Comparison of ENCODE assay signal across 9 cellular contexts in the genomic region with DNA sequence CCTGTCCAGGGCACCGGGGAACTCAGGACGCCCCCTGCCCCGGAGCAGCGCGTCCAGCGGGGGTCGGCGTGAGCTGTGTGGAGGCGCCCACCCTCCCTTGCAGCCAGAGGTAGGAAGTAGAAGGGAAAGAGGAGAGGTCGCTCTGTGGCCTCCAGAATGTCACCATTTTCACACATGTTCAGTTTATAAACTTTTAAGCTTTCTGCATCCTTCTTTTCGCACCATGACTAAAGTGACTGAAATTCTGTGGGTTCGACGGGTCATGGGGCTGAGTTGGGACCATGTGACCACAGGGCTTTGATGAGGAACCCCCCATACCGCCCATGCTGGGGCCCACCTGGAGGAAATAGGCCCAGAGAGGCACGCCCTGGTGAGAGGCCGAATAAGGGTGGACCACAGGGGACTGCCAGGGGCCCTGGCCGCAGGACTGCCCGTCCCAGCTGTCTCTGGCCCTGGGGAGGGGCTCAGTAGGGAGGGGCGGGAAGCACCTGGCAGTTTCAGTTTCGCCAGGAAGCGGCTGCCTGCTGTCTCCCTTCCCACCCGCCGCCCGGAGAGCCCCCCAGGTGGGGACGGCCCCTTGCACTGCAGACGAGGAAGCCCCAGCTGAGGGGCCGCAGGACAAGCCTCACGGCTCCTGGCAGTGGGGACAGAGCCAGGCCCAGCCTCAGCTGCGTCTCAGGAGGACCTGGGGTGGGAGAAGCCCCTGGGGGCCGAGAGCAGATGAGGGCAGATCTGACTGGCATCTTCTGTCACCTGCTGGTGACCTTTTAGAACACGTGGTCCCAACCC. TPM values are rescaled to one million over a fixed set of nuclear protein-coding genes. Genes with fewer than 3 reads are reported as not detected.
DNase-seq lines count a peak whose midpoint lies in the region; ATAC-seq and TF ChIP-seq lines count a peak whose summit lies in the region.
"Had no signal": no experiment of that assay in that cellular context is flagged by ENCODE, and none has a peak within 500 bp of the region (broad histone marks: within the 10 kb centered on the region; RNA-seq: fewer than 3 reads in every experiment).

No MANE protein-coding gene starts in this region.

- H4K20me1 ChIP-seq in KMS-11 (ENCODE audit: insufficient read depth), result no peaks in the 10 kb centered on the region

- H2AFZ ChIP-seq in KMS-11 (ENCODE audit: low read depth) (peak overlapping the region; percentile 51), neuronal stem cell (ENCODE audit: low read length) (no peak overlapping the region)

- H2BK120ac ChIP-seq in neuronal stem cell (ENCODE audit: low read depth, low read length), result no peak overlapping the region

- H3K4me3 Mint-ChIP-seq in endothelial cell (ENCODE audit: unreplicated experiment), result no peak overlapping the region
- no peak overlapping the region for H3K4me3 Mint-ChIP-seq in activated T-helper 2 cell treated with anti-CD3 and anti-CD28 coated beads, Interferon-gamma antibody, Interleukin-2, Interleukin-4, amounts not matched to agents 10 μg/mL and 5 μg/mL and 100 μg/mL, durations not matched to agents 14 hours and 24 hours and 36 hours (ENCODE audit: low read depth)

- H3K9me3 Mint-ChIP-seq in endothelial cell (ENCODE audit: unreplicated experiment), result no peaks in the 10 kb centered on the region
- H3K9me3 Mint-ChIP-seq in activated T-helper 2 cell treated with anti-CD3 and anti-CD28 coated beads, Interferon-gamma antibody, Interleukin-2, Interleukin-4, amounts not matched to agents 10 μg/mL and 5 μg/mL and 100 μg/mL, durations not matched to agents 14 hours and 24 hours and 36 hours, result no peaks in the 10 kb centered on the region

- H3K4me3 ChIP-seq in KMS-11 (IDR thresholded peaks at IDR 0.05; ENCODE audit: insufficient read depth, low read depth, low read length) (no peak overlapping the region), neuronal stem cell (ENCODE audit: low read length in 2 of 2) (no peak overlapping the region)

- H3K4me2 ChIP-seq in KMS-11 (peak overlapping the region; percentile 100), neuronal stem cell (ENCODE audit: insufficient read depth, low read length, poor library complexity, severe bottlenecking) (no peak overlapping the region)

- H3K27me3 ChIP-seq in KMS-11 (ENCODE audit: insufficient read depth, low read depth) (peaks cover 22% of the 10 kb centered on the region), neuronal stem cell (ENCODE audit: control insufficient read depth in 3 of 3, insufficient read depth in 3 of 3, low read depth in 1 of 3, low read length in 3 of 3) (peaks cover 0 to 76% (median 0%) of the 10 kb centered on the region in 3 experiments)

- no CpG with 5 or more reads among the region's 31 CpGs for WGBS in neuronal stem cell (ENCODE audit: extremely low coverage in 2 of 2, insufficient read length in 2 of 2, insufficient replicate concordance in 1 of 2), 2 donors

- H3K27ac Mint-ChIP-seq in endothelial cell (ENCODE audit: unreplicated experiment), result no peak overlapping the region
- no peak overlapping the region for H3K27ac Mint-ChIP-seq in activated T-helper 2 cell treated with anti-CD3 and anti-CD28 coated beads, Interferon-gamma antibody, Interleukin-2, Interleukin-4, amounts not matched to agents 10 μg/mL and 5 μg/mL and 100 μg/mL, durations not matched to agents 14 hours and 24 hours and 36 hours

- H2BK15ac ChIP-seq in neuronal stem cell (ENCODE audit: low read length), result peak overlapping the region; percentile 86

- no peaks in the 10 kb centered on the region for H3K9me3 ChIP-seq in neuronal stem cell (replicated peaks in 1 of 2; ENCODE audit: control insufficient read depth in 2 of 2, insufficient read depth in 1 of 2, low read depth in 1 of 2, low read length in 2 of 2)

- no peak for TF ChIP-seq CTCF in KMS-11 (conservative IDR thresholded peaks at IDR 0.05; ENCODE audit: low read depth, low read length)
- TF ChIP-seq CTCF in endothelial cell (IDR thresholded peaks at IDR 0.05; ENCODE audit: unreplicated experiment), result no peak

- intact Hi-C loops in activated T-helper 2 cell treated with anti-CD3 and anti-CD28 coated beads, Interferon-gamma antibody, Interleukin-2, Interleukin-4, amounts not matched to agents 10 μg/mL and 5 μg/mL and 100 μg/mL, durations not matched to agents 14 hours and 24 hours and 36 hours (cut with micrococcal nuclease), result no loop called here

- H4K8ac ChIP-seq in neuronal stem cell (ENCODE audit: low read depth, low read length), result no peak overlapping the region

- peaks cover 7% of the 10 kb centered on the region for H3K27me3 Mint-ChIP-seq in endothelial cell (ENCODE audit: unreplicated experiment)
- peaks cover 8% of the 10 kb centered on the region for H3K27me3 Mint-ChIP-seq in activated T-helper 2 cell treated with anti-CD3 and anti-CD28 coated beads, Interferon-gamma antibody, Interleukin-2, Interleukin-4, amounts not matched to agents 10 μg/mL and 5 μg/mL and 100 μg/mL, durations not matched to agents 14 hours and 24 hours and 36 hours (ENCODE audit: low read depth)

- no peak overlapping the region for H3K4ac ChIP-seq in neuronal stem cell (ENCODE audit: low read length)

- peak overlapping the region; percentile 77 for H3K18ac ChIP-seq in neuronal stem cell (ENCODE audit: low read length)

- H3K14ac ChIP-seq in neuronal stem cell (ENCODE audit: low read length), result no peak overlapping the region

- no peak overlapping the region for H2BK5ac ChIP-seq in neuronal stem cell (ENCODE audit: low read length)

- H3K27ac ChIP-seq in KMS-11 (peak overlapping the region; percentile 35; the same call in 1 of the 2 replicates), neuronal stem cell (replicated peaks; ENCODE audit: low read length) (no peak overlapping the region)

- H2BK12ac ChIP-seq in neuronal stem cell (ENCODE audit: low read length), result no peak overlapping the region

- H3K79me1 ChIP-seq in neuronal stem cell (ENCODE audit: low read depth, low read length), result no peaks in the 10 kb centered on the region

- H3K4me1 Mint-ChIP-seq in endothelial cell (ENCODE audit: unreplicated experiment), result no peaks in the 10 kb centered on the region
- peaks cover 2% of the 10 kb centered on the region for H3K4me1 Mint-ChIP-seq in activated T-helper 2 cell treated with anti-CD3 and anti-CD28 coated beads, Interferon-gamma antibody, Interleukin-2, Interleukin-4, amounts not matched to agents 10 μg/mL and 5 μg/mL and 100 μg/mL, durations not matched to agents 14 hours and 24 hours and 36 hours (ENCODE audit: low read depth)

- H3K36me3 Mint-ChIP-seq in endothelial cell (ENCODE audit: low read depth, unreplicated experiment), result no peaks in the 10 kb centered on the region
- H3K36me3 Mint-ChIP-seq in activated T-helper 2 cell treated with anti-CD3 and anti-CD28 coated beads, Interferon-gamma antibody, Interleukin-2, Interleukin-4, amounts not matched to agents 10 μg/mL and 5 μg/mL and 100 μg/mL, durations not matched to agents 14 hours and 24 hours and 36 hours (ENCODE audit: low read depth), result no peaks in the 10 kb centered on the region

- H3K9ac ChIP-seq in KMS-11 (peak overlapping the region; percentile 27; the same call in 1 of the 2 replicates), neuronal stem cell (ENCODE audit: low read depth, low read length, poor library complexity) (peak overlapping the region; percentile 54)

- no peak overlapping the region for H4K91ac ChIP-seq in neuronal stem cell (ENCODE audit: low read depth, low read length, poor library complexity)

- H3K4me1 ChIP-seq in KMS-11 (ENCODE audit: low read depth, poor library complexity, severe bottlenecking), result peaks cover 71% of the 10 kb centered on the region
- H3K4me1 ChIP-seq in neuronal stem cell (ENCODE audit: control insufficient read depth in 2 of 2, insufficient read depth in 1 of 2, low read depth in 1 of 2, low read length in 2 of 2), result peaks cover 0 to 14% of the 10 kb centered on the region in 2 donors

- peak overlapping the region; percentile 88 for H3K23ac ChIP-seq in neuronal stem cell (ENCODE audit: low read depth, low read length, poor library complexity)

- H3K79me2 ChIP-seq in KMS-11 (ENCODE audit: insufficient read depth, low read depth), result no peaks in the 10 kb centered on the region

- ATAC-seq in GM18873 (IDR thresholded peaks at IDR 0.05; ENCODE audit: low FRiP score, unreplicated experiment), result peak; percentile 64
- ATAC-seq in GM21786 (IDR thresholded peaks at IDR 0.05; ENCODE audit: unreplicated experiment), result peak; percentile 57
- ATAC-seq: HCT116 had no signal

- H3K36me3 ChIP-seq in KMS-11 (ENCODE audit: insufficient read depth) (no peaks in the 10 kb centered on the region), neuronal stem cell (replicated peaks in 1 of 2; ENCODE audit: control insufficient read depth in 2 of 2, insufficient read depth in 2 of 2, low read length in 2 of 2) (no peaks in the 10 kb centered on the region)

- H2AK5ac ChIP-seq in neuronal stem cell (ENCODE audit: low read depth, low read length), result peak overlapping the region; percentile 95

- DNase-seq in neuronal stem cell (ENCODE audit: low spot score), result no peak
- no peak for DNase-seq in endothelial cell (ENCODE audit: low spot score)
- no peak for DNase-seq in NCI-H1436 treated with DMSO at 0.1 percent for 48 hours (lab: John Stamatoyannopoulos, UW)
- no peak for DNase-seq in activated T-helper 2 cell treated with anti-CD3 and anti-CD28 coated beads, Interferon-gamma antibody, Interleukin-2, Interleukin-4, amounts not matched to agents 10 μg/mL and 5 μg/mL and 100 μg/mL, durations not matched to agents 14 hours and 24 hours and 36 hours (ENCODE audit: low spot score)

RNA-seq across cellular contexts. Expression of gene CBFA2T3, which starts 9.0 kb away (rescaled TPM):
- 8.3 TPM for polyA plus RNA-seq in neuronal stem cell (2013, experiment 1 of 2)
- polyA plus RNA-seq in neuronal stem cell (2013, experiment 2 of 2), result 8.0 TPM
- 1.6 TPM for total RNA-seq in endothelial cell (ENCODE audit: unreplicated experiment)
- 0.23 and 0.30 TPM in 2 replicates for total RNA-seq in activated T-helper 2 cell treated with anti-CD3 and anti-CD28 coated beads, Interferon-gamma antibody, Interleukin-2, Interleukin-4, amounts not matched to agents 10 μg/mL and 5 μg/mL and 100 μg/mL, durations not matched to agents 14 hours and 24 hours and 36 hours
- total RNA-seq: dermis microvascular lymphatic vessel endothelial cell had no signal
